Comparison of ENCODE assay signal across 1 cellular context in the genomic region with DNA sequence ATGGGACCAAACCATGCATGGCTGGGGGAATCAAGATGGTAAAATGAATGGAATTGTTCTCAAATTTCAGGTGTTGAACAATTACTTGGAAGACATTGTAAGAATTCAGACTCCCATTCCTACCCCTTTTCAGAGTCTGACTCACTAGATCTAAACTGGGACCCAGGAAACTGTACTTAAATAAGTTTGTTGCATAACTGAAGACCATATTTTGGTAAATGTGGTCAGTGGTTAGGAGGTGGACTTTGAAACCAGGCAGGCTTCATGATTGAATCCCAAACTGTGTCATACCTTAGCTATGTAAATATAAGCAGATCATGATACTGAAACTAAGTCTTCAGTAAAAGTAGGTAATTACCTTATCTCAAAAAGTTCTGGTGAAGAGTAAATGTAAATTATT.
TF ChIP-seq lines count a peak whose summit lies in the region.

No MANE protein-coding gene starts in this region.

TF ChIP-seq in GM23338, 12 proteins besides CTCF, POLR2A, EP300 and RAD21 (continued from another document):
- TF ChIP-seq, protein P1, sequence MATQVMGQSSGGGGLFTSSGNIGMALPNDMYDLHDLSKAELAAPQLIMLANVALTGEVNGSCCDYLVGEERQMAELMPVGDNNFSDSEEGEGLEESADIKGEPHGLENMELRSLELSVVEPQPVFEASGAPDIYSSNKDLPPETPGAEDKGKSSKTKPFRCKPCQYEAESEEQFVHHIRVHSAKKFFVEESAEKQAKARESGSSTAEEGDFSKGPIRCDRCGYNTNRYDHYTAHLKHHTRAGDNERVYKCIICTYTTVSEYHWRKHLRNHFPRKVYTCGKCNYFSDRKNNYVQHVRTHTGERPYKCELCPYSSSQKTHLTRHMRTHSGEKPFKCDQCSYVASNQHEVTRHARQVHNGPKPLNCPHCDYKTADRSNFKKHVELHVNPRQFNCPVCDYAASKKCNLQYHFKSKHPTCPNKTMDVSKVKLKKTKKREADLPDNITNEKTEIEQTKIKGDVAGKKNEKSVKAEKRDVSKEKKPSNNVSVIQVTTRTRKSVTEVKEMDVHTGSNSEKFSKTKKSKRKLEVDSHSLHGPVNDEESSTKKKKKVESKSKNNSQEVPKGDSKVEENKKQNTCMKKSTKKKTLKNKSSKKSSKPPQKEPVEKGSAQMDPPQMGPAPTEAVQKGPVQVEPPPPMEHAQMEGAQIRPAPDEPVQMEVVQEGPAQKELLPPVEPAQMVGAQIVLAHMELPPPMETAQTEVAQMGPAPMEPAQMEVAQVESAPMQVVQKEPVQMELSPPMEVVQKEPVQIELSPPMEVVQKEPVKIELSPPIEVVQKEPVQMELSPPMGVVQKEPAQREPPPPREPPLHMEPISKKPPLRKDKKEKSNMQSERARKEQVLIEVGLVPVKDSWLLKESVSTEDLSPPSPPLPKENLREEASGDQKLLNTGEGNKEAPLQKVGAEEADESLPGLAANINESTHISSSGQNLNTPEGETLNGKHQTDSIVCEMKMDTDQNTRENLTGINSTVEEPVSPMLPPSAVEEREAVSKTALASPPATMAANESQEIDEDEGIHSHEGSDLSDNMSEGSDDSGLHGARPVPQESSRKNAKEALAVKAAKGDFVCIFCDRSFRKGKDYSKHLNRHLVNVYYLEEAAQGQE (IDR thresholded peaks at IDR 0.05; ENCODE audit: unreplicated experiment): no peak
- TF ChIP-seq STAT1 (IDR thresholded peaks at IDR 0.05; ENCODE audit: unreplicated experiment) (no peak), CREB1 (CRISPR knock-in tag; IDR thresholded peaks at IDR 0.05; ENCODE audit: low read depth) (no peak)
- TF ChIP-seq, protein P2, sequence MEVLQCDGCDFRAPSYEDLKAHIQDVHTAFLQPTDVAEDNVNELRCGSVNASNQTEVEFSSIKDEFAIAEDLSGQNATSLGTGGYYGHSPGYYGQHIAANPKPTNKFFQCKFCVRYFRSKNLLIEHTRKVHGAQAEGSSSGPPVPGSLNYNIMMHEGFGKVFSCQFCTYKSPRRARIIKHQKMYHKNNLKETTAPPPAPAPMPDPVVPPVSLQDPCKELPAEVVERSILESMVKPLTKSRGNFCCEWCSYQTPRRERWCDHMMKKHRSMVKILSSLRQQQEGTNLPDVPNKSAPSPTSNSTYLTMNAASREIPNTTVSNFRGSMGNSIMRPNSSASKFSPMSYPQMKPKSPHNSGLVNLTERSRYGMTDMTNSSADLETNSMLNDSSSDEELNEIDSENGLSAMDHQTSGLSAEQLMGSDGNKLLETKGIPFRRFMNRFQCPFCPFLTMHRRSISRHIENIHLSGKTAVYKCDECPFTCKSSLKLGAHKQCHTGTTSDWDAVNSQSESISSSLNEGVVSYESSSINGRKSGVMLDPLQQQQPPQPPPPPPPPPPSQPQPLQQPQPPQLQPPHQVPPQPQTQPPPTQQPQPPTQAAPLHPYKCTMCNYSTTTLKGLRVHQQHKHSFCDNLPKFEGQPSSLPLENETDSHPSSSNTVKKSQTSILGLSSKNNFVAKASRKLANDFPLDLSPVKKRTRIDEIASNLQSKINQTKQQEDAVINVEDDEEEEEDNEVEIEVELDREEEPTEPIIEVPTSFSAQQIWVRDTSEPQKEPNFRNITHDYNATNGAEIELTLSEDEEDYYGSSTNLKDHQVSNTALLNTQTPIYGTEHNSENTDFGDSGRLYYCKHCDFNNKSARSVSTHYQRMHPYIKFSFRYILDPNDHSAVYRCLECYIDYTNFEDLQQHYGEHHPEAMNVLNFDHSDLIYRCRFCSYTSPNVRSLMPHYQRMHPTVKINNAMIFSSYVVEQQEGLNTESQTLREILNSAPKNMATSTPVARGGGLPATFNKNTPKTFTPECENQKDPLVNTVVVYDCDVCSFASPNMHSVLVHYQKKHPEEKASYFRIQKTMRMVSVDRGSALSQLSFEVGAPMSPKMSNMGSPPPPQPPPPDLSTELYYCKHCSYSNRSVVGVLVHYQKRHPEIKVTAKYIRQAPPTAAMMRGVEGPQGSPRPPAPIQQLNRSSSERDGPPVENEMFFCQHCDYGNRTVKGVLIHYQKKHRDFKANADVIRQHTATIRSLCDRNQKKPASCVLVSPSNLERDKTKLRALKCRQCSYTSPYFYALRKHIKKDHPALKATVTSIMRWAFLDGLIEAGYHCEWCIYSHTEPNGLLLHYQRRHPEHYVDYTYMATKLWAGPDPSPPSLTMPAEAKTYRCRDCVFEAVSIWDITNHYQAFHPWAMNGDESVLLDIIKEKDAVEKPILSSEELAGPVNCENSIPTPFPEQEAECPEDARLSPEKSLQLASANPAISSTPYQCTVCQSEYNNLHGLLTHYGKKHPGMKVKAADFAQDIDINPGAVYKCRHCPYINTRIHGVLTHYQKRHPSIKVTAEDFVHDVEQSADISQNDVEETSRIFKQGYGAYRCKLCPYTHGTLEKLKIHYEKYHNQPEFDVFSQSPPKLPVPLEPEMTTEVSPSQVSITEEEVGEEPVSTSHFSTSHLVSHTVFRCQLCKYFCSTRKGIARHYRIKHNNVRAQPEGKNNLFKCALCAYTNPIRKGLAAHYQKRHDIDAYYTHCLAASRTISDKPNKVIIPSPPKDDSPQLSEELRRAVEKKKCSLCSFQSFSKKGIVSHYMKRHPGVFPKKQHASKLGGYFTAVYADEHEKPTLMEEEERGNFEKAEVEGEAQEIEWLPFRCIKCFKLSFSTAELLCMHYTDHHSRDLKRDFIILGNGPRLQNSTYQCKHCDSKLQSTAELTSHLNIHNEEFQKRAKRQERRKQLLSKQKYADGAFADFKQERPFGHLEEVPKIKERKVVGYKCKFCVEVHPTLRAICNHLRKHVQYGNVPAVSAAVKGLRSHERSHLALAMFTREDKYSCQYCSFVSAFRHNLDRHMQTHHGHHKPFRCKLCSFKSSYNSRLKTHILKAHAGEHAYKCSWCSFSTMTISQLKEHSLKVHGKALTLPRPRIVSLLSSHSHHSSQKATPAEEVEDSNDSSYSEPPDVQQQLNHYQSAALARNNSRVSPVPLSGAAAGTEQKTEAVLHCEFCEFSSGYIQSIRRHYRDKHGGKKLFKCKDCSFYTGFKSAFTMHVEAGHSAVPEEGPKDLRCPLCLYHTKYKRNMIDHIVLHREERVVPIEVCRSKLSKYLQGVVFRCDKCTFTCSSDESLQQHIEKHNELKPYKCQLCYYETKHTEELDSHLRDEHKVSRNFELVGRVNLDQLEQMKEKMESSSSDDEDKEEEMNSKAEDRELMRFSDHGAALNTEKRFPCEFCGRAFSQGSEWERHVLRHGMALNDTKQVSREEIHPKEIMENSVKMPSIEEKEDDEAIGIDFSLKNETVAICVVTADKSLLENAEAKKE (CRISPR knock-in tag; IDR thresholded peaks at IDR 0.05): no peak
